Comparison of ENCODE assay signal across 24 cellular contexts in the genomic region with DNA sequence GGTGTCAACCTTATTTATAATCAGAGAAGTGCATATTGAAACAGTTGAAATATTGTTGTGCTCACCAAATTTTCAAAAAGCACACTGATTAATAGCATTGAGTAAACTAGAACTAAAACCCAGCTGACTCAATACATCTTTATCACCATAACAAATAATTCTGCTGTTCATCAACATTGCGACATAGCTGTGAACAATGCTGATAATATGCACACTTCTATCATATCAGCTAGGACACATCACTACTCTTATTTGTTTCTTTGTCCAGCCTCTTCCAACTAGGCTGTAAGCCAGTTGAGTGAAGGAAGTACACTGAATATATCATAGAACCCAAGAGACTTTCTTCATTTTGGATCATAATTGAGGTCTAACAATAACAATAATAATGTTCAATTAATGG.
A peak's percentile ranks its signal among the peaks of the same experiment; 100 is the strongest.
DNase-seq lines count a peak whose midpoint lies in the region; ATAC-seq and TF ChIP-seq lines count a peak whose summit lies in the region.
"Had no signal": no experiment of that assay in that cellular context is flagged by ENCODE, and none has a peak within 500 bp of the region (broad histone marks: within the 10 kb centered on the region; RNA-seq: fewer than 3 reads in every experiment).

No MANE protein-coding gene starts in this region.

- H3K9me3 ChIP-seq in right cardiac atrium (ENCODE audit: control insufficient read depth, low read length) = no peaks in the 10 kb centered on the region
- H3K9me3 ChIP-seq in neural progenitor cell (ENCODE audit: low read depth) = no peaks in the 10 kb centered on the region
- H3K9me3 ChIP-seq: pancreas, upper lobe of right lung had no signal

- H2AFZ ChIP-seq in neural progenitor cell (replicated peaks) = no peak overlapping the region

- H3K4me1 Mint-ChIP-seq in neural progenitor cell = no peaks in the 10 kb centered on the region
- H3K4me1 Mint-ChIP-seq: activated CD4-positive, alpha-beta T cell treated with anti-CD3 and anti-CD28 coated beads, Interleukin-2, amount 10 ng/mL, durations not matched to agents 24 days and 14 days; activated naive CD8-positive, alpha-beta T cell treated with anti-CD3 and anti-CD28 coated beads, Interleukin-2, amount 50 U/mL, for 24 hours; naive thymus-derived CD4-positive, alpha-beta T cell had no signal

- H3K36me3 Mint-ChIP-seq in neural progenitor cell = no peaks in the 10 kb centered on the region
- H3K36me3 Mint-ChIP-seq: naive thymus-derived CD4-positive, alpha-beta T cell had no signal

- no peak overlapping the region for H3K4me3 Mint-ChIP-seq in neural progenitor cell
- H3K4me3 Mint-ChIP-seq: activated CD4-positive, alpha-beta T cell treated with anti-CD3 and anti-CD28 coated beads, Interleukin-2, amount 10 ng/mL, durations not matched to agents 24 days and 14 days; activated naive CD8-positive, alpha-beta T cell treated with anti-CD3 and anti-CD28 coated beads, Interleukin-2, amount 50 U/mL, for 24 hours; naive thymus-derived CD4-positive, alpha-beta T cell had no signal

- H3K27ac ChIP-seq in right cardiac atrium (ENCODE audit: low read length) (no peak overlapping the region), brain microvascular endothelial cell (no peak overlapping the region), neural progenitor cell (no peak overlapping the region)
- H3K27ac ChIP-seq: BLaER1, pancreas, upper lobe of right lung had no signal

- no peaks in the 10 kb centered on the region for H3K4me1 ChIP-seq in right cardiac atrium (ENCODE audit: control insufficient read depth, insufficient read depth, low read length)
- H3K4me1 ChIP-seq in neural progenitor cell = no peaks in the 10 kb centered on the region
- H3K4me1 ChIP-seq: BLaER1, pancreas, upper lobe of right lung had no signal

- WGBS in right cardiac atrium = 34% methylated on average over 1 of the region's 1 CpG

- H3K36me3 ChIP-seq in brain microvascular endothelial cell (replicated peaks) = no peaks in the 10 kb centered on the region
- H3K36me3 ChIP-seq in neural progenitor cell = no peaks in the 10 kb centered on the region
- H3K36me3 ChIP-seq: BLaER1, pancreas, upper lobe of right lung had no signal

- H3K9ac ChIP-seq in neural progenitor cell = no peak overlapping the region
- H3K9ac ChIP-seq: BLaER1 had no signal

- no peaks in the 10 kb centered on the region for H4K20me1 ChIP-seq in neural progenitor cell (ENCODE audit: low read depth)
- H4K20me1 ChIP-seq: BLaER1 had no signal

- H3K27me3 Mint-ChIP-seq in neural progenitor cell (ENCODE audit: insufficient read depth, low read depth) = peaks cover 3% of the 10 kb centered on the region
- H3K27me3 Mint-ChIP-seq: activated CD4-positive, alpha-beta T cell treated with anti-CD3 and anti-CD28 coated beads, Interleukin-2, amount 10 ng/mL, durations not matched to agents 24 days and 14 days; activated naive CD8-positive, alpha-beta T cell treated with anti-CD3 and anti-CD28 coated beads, Interleukin-2, amount 50 U/mL, for 24 hours; naive thymus-derived CD4-positive, alpha-beta T cell had no signal

- intact Hi-C loops in Right ventricle myocardium superior (cut with DNase I) = no loop called here
- intact Hi-C loops in right cardiac atrium (cut with DNase I) = no loop called here

- no peaks in the 10 kb centered on the region for H3F3A ChIP-seq in neural progenitor cell (ENCODE audit: low read depth)

- in situ Hi-C loops in brain microvascular endothelial cell (cut with HindIII; ENCODE audit: low pct_ligation_motif_present, low sequenced_read_pairs) = no loop called here

- peaks cover 9% of the 10 kb centered on the region for H3K9me3 Mint-ChIP-seq in neural progenitor cell
- H3K9me3 Mint-ChIP-seq: activated CD4-positive, alpha-beta T cell treated with anti-CD3 and anti-CD28 coated beads, Interleukin-2, amount 10 ng/mL, durations not matched to agents 24 days and 14 days had no signal

- no peak overlapping the region for H3K4me3 ChIP-seq in right cardiac atrium (ENCODE audit: low read length)
- H3K4me3 ChIP-seq in brain microvascular endothelial cell (ENCODE audit: low read depth, low read length) = no peak overlapping the region
- no peak overlapping the region for H3K4me3 ChIP-seq in neural progenitor cell
- H3K4me3 ChIP-seq: BLaER1, pancreas, upper lobe of right lung had no signal

- TF ChIP-seq CTCF in brain microvascular endothelial cell (IDR thresholded peaks at IDR 0.05; ENCODE audit: low read depth, low read length, missing control alignments) (no peak), neural progenitor cell (IDR thresholded peaks at IDR 0.05) (no peak)

- peak; percentile 68 for ATAC-seq in Right ventricle myocardium superior (ENCODE audit: poor library complexity)
- ATAC-seq in right cardiac atrium = no peak
- ATAC-seq in esophagus mucosa = no peak
- ATAC-seq: activated naive CD8-positive, alpha-beta T cell treated with anti-CD3 and anti-CD28 coated beads, Interleukin-2, amount 50 U/mL, for 24 hours; naive thymus-derived CD4-positive, alpha-beta T cell; Right ventricle myocardium inferior; upper lobe of right lung had no signal

- no peak for DNase-seq in Right ventricle myocardium superior
- DNase-seq in right cardiac atrium = no peak
- peak; percentile 73 for DNase-seq in brain microvascular endothelial cell
- DNase-seq in iris pigment epithelial cell (ENCODE audit: low read depth) = peak; percentile 63
- no peak for DNase-seq in neural progenitor cell (ENCODE audit: low spot score)
- DNase-seq in NAMALWA (ENCODE audit: low spot score) = no peak
- no peak for DNase-seq in NCI-H2029 treated with DMSO at 0.1 percent for 48 hours (lab: John Stamatoyannopoulos, UW)
- DNase-seq: 8988T; activated CD4-positive, alpha-beta T cell treated with anti-CD3 and anti-CD28 coated beads, Interleukin-2, amount 10 ng/mL, durations not matched to agents 24 days and 14 days; activated effector memory CD4-positive, alpha-beta T cell treated with Interleukin-2 at 50 U/mL for 16 hours; activated naive CD8-positive, alpha-beta T cell treated with anti-CD3 and anti-CD28 coated beads, Interleukin-2, amount 50 U/mL, for 24 hours; erythroblast; GDM1; islet precursor cell; naive thymus-derived CD4-positive, alpha-beta T cell; NCI-H1048; NCI-H2029; NCI-H446 treated with DMSO at 0.1 percent for 48 hours; pancreas; stimulated activated CD4-positive, alpha-beta T cell treated with anti-CD3 and anti-CD28 coated beads, Interleukin-2, amount 100 ng/mL, for 24 hours; upper lobe of right lung had no signal

- H3K27ac Mint-ChIP-seq in neural progenitor cell = no peak overlapping the region
- H3K27ac Mint-ChIP-seq: activated CD4-positive, alpha-beta T cell treated with anti-CD3 and anti-CD28 coated beads, Interleukin-2, amount 10 ng/mL, durations not matched to agents 24 days and 14 days; activated naive CD8-positive, alpha-beta T cell treated with anti-CD3 and anti-CD28 coated beads, Interleukin-2, amount 50 U/mL, for 24 hours; naive thymus-derived CD4-positive, alpha-beta T cell had no signal

- no peak overlapping the region for H3K4me2 ChIP-seq in neural progenitor cell
- H3K4me2 ChIP-seq: BLaER1 had no signal

- no peaks in the 10 kb centered on the region for H3K79me2 ChIP-seq in neural progenitor cell (ENCODE audit: low read depth)

- no peaks in the 10 kb centered on the region for H3K27me3 ChIP-seq in right cardiac atrium (ENCODE audit: control insufficient read depth, insufficient read depth)
- H3K27me3 ChIP-seq in brain microvascular endothelial cell (replicated peaks) = no peaks in the 10 kb centered on the region
- no peaks in the 10 kb centered on the region for H3K27me3 ChIP-seq in neural progenitor cell
- H3K27me3 ChIP-seq: BLaER1, pancreas, upper lobe of right lung had no signal

Comparison
In these comparisons a context has a peak if more than half of its experiments do, and no peak if none do; other contexts are left out.
1. DNase-seq: peak in brain microvascular endothelial cell (single experiment) and iris pigment epithelial cell (single experiment); none in Right ventricle myocardium superior (single experiment), right cardiac atrium (0 of 3), neural progenitor cell (single experiment), NAMALWA (single experiment) and NCI-H2029 treated with DMSO at 0.1 percent for 48 hours (single experiment).